In genomic region chr10:124916585-124917167, GRCh38 we compare ENCODE assay signal across 8 cellular contexts. TPM values are rescaled to one million over a fixed set of nuclear protein-coding genes. Genes with fewer than 3 reads are reported as not detected.
DNase-seq lines count a peak whose midpoint lies in the region; ATAC-seq and TF ChIP-seq lines count a peak whose summit lies in the region.

No MANE protein-coding gene starts in this region.

- intact Hi-C loops in activated B cell treated with CpG ODN at 0.5 μM for 24 hours (cut with micrococcal nuclease), result loop anchor here (1.0 to 5.0 kb wide), 11 partner anchors 115 to 1764 kb away; partner anchors contain the start of genes ABRAXAS2, BCCIP, BUB3 and EDRF1

- peaks cover 11% of the 10 kb centered on the region for H3K36me3 Mint-ChIP-seq in activated B cell treated with CpG ODN at 0.5 μM for 24 hours (ENCODE audit: low read depth)

- no peaks in the 10 kb centered on the region for H3K9me3 Mint-ChIP-seq in activated B cell treated with CpG ODN at 0.5 μM for 24 hours

- POLR2A ChIA-PET in activated B cell treated with CpG ODN at 0.5 μM for 24 hours (lab: Charles Lee), result interaction anchor here (0.5 to 3.2 kb wide), 12 partner anchors 112 to 1908 kb away, joined by 3 to 15 read pairs (median 4); partner anchors contain the start of genes ABRAXAS2, ACADSB, EEF1AKMT2 and IKZF5

- peak overlapping the region; percentile 74 for H3K27ac ChIP-seq in caudate nucleus (ENCODE audit: low read depth, low read length)

- peak; percentile 99 for DNase-seq in AG08395 (ENCODE audit: low spot score)
- peak; percentile 85 for DNase-seq in NCI-H2227 treated with DMSO at 0.1 percent for 48 hours (lab: John Stamatoyannopoulos, UW)
- DNase-seq in activated B cell treated with CpG ODN at 0.5 μM for 24 hours, result peak; percentile 98
- peak in 60 of 61 donors; percentile 46 to 99 (median 95) for DNase-seq in caudate nucleus (lab: John Stamatoyannopoulos, UW)
- peak; percentile 97 for DNase-seq in inferior parietal cortex (ENCODE audit: extremely low spot score)
- DNase-seq in smooth muscle cell of the brain vasculature (ENCODE audit: low read depth, low spot score), result peak; percentile 84

- peaks cover 2% of the 10 kb centered on the region for H3K27me3 Mint-ChIP-seq in activated B cell treated with CpG ODN at 0.5 μM for 24 hours

- ATAC-seq in GM18907 (IDR thresholded peaks at IDR 0.05; ENCODE audit: unreplicated experiment), result peak; percentile 95
- ATAC-seq in HG03139 (IDR thresholded peaks at IDR 0.05; ENCODE audit: unreplicated experiment), result peak; percentile 98
- peak; percentile 92 for ATAC-seq in activated B cell treated with CpG ODN at 0.5 μM for 24 hours (ENCODE audit: low read depth)

- peak overlapping the region; percentile 90 for H3K27ac Mint-ChIP-seq in activated B cell treated with CpG ODN at 0.5 μM for 24 hours

- CTCF ChIA-PET in activated B cell treated with CpG ODN at 0.5 μM for 24 hours (lab: Charles Lee), result interaction anchor here (1.3 kb wide), 1 partner anchor 171 kb away, joined by 3 read pairs; no protein-coding TSS in a partner anchor

- H3K4me3 Mint-ChIP-seq in activated B cell treated with CpG ODN at 0.5 μM for 24 hours, result peak overlapping the region; percentile 84

- H3K4me1 Mint-ChIP-seq in activated B cell treated with CpG ODN at 0.5 μM for 24 hours, result peaks cover 37% of the 10 kb centered on the region

- TF ChIP-seq CTCF in activated B cell treated with CpG ODN at 0.5 μM for 24 hours (IDR thresholded peaks at IDR 0.05), result no peak

RNA-seq across cellular contexts. Expression of gene ZRANB1, which starts 25.2 kb away (rescaled TPM):
- total RNA-seq in activated B cell treated with CpG ODN at 0.5 μM for 24 hours, result 17.7 and 17.8 TPM in 2 replicates

Comparison
In these comparisons a context has a peak if more than half of its experiments do, and no peak if none do; other contexts are left out.
1. Peak in every context shown above with its lines: DNase-seq, ATAC-seq and H3K27ac ChIP-seq.